In genomic region chr11:46836431-46836830, GRCh38 we compare ENCODE assay signal across 26 cellular contexts. TPM values are rescaled to one million over a fixed set of nuclear protein-coding genes. Genes with fewer than 3 reads are reported as not detected.
DNase-seq lines count a peak whose midpoint lies in the region; ATAC-seq, FAIRE-seq and TF ChIP-seq lines count a peak whose summit lies in the region.
"Had no signal": no experiment of that assay in that cellular context is flagged by ENCODE, and none has a peak within 500 bp of the region (broad histone marks: within the 10 kb centered on the region; RNA-seq: fewer than 3 reads in every experiment).

No MANE protein-coding gene starts in this region.

- no peaks in the 10 kb centered on the region for H3K27me3 Mint-ChIP-seq in activated T-cell treated with anti-CD3 and anti-CD28 coated beads, Interleukin-2, amount 50 U/mL, for 72 hours (ENCODE audit: low read depth)
- H3K27me3 Mint-ChIP-seq in WTC11 (ENCODE audit: low read depth), result no peaks in the 10 kb centered on the region
- H3K27me3 Mint-ChIP-seq: CD4-positive, alpha-beta memory T cell; CD4-positive, CD25-positive, alpha-beta regulatory T cell; CD8-positive, alpha-beta memory T cell had no signal

- peaks cover 9% of the 10 kb centered on the region; the same call in 1 of the 3 replicates for H3K4me1 ChIP-seq in A549
- H3K4me1 ChIP-seq in trophoblast cell (ENCODE audit: control insufficient read depth in 1 of 2, insufficient read depth in 2 of 2, low read length in 2 of 2), result no peaks in the 10 kb centered on the region
- H3K4me1 ChIP-seq: BE2C had no signal

- H3K36me3 ChIP-seq in trophoblast cell (ENCODE audit: control insufficient read depth in 1 of 2, insufficient read depth in 2 of 2, low read length in 2 of 2), result no peaks in the 10 kb centered on the region
- H3K36me3 ChIP-seq: BE2C had no signal

- H4K12ac ChIP-seq in trophoblast cell (ENCODE audit: low read depth, low read length), result no peak overlapping the region

- TF ChIP-seq EP300 in A549 (IDR thresholded peaks at IDR 0.05), result no peak

- no peak overlapping the region for H3K18ac ChIP-seq in trophoblast cell (ENCODE audit: low read length)

- H3K4me3 Mint-ChIP-seq in activated T-cell treated with anti-CD3 and anti-CD28 coated beads, Interleukin-2, amount 50 U/mL, for 72 hours, result no peak overlapping the region
- no peak overlapping the region for H3K4me3 Mint-ChIP-seq in WTC11
- H3K4me3 Mint-ChIP-seq: CD14-positive monocyte; CD4-positive, alpha-beta memory T cell; CD4-positive, CD25-positive, alpha-beta regulatory T cell; CD8-positive, alpha-beta memory T cell had no signal

- no peak overlapping the region for H3K23ac ChIP-seq in trophoblast cell (ENCODE audit: low read length)

- H3K9me3 ChIP-seq in A549 (no peaks in the 10 kb centered on the region), trophoblast cell (ENCODE audit: insufficient read depth, low read depth, low read length) (no peaks in the 10 kb centered on the region)
- H3K9me3 ChIP-seq: BE2C, BLaER1 had no signal

- ATAC-seq in activated T-cell treated with anti-CD3 and anti-CD28 coated beads, Interleukin-2, amount 50 U/mL, for 72 hours (replicated peaks in 1 of 2), result no peak
- ATAC-seq in A549 (no peak), WTC11 (no peak)
- ATAC-seq: GM12878 had no signal

- H2AFZ ChIP-seq in trophoblast cell (ENCODE audit: insufficient read depth, low read length, poor library complexity), result no peak overlapping the region

- H2AK5ac ChIP-seq in trophoblast cell (ENCODE audit: low read length), result no peak overlapping the region

- no peaks in the 10 kb centered on the region for H3K9me3 Mint-ChIP-seq in activated T-cell treated with anti-CD3 and anti-CD28 coated beads, Interleukin-2, amount 50 U/mL, for 72 hours
- no peaks in the 10 kb centered on the region for H3K9me3 Mint-ChIP-seq in WTC11
- H3K9me3 Mint-ChIP-seq: CD14-positive monocyte; CD4-positive, alpha-beta memory T cell; CD4-positive, CD25-positive, alpha-beta regulatory T cell; CD8-positive, alpha-beta memory T cell had no signal

- TF ChIP-seq CTCF in A549 (IDR thresholded peaks at IDR 0.05), result no peak
- no peak for TF ChIP-seq CTCF in WTC11 (IDR thresholded peaks at IDR 0.05)

- no peaks in the 10 kb centered on the region for H3K79me1 ChIP-seq in trophoblast cell (ENCODE audit: low read length)

- POLR2A ChIA-PET in A549 (lab: Yijun Ruan, JAX), result no interaction called here
- POLR2A ChIA-PET in WTC11 (lab: Charles Lee), result no interaction called here

- H3K4me1 Mint-ChIP-seq in activated T-cell treated with anti-CD3 and anti-CD28 coated beads, Interleukin-2, amount 50 U/mL, for 72 hours (ENCODE audit: low read depth), result peaks cover 44% of the 10 kb centered on the region
- peaks cover 32% of the 10 kb centered on the region for H3K4me1 Mint-ChIP-seq in WTC11

- TF ChIP-seq RAD21 in A549 (conservative IDR thresholded peaks at IDR 0.05 in 1 of 2, IDR thresholded peaks at IDR 0.05 in 1 of 2), result no peak

- H3K4me3 ChIP-seq in A549, result no peak overlapping the region
- no peak overlapping the region for H3K4me3 ChIP-seq in trophoblast cell (ENCODE audit: low read depth, low read length)
- H3K4me3 ChIP-seq: BLaER1, GM12878 had no signal

- H4K91ac ChIP-seq in trophoblast cell (ENCODE audit: low read depth, low read length), result no peak overlapping the region

- FAIRE-seq in A549 (lab: Jason Lieb, UNC), result no peak
- FAIRE-seq: GM12878, GM18507 had no signal

- TF ChIP-seq POLR2A in A549 (IDR thresholded peaks at IDR 0.05; ENCODE audit: low read length), result no peak

- H2BK120ac ChIP-seq in trophoblast cell (ENCODE audit: insufficient read depth, low read length, poor library complexity), result no peak overlapping the region

- H3K36me3 Mint-ChIP-seq in activated T-cell treated with anti-CD3 and anti-CD28 coated beads, Interleukin-2, amount 50 U/mL, for 72 hours (ENCODE audit: insufficient read depth in 2 of 2), result peaks cover 0 to 3% of the 10 kb centered on the region in 2 donors
- no peaks in the 10 kb centered on the region; the same call in 1 of the 2 replicates for H3K36me3 Mint-ChIP-seq in WTC11

- CTCF ChIA-PET in A549 (lab: Yijun Ruan, JAX) (no interaction called here), WTC11 (lab: Charles Lee) (no interaction called here)

- no peak for DNase-seq in activated T-cell treated with anti-CD3 and anti-CD28 coated beads, Interleukin-2, amount 50 U/mL, for 72 hours
- no peak for DNase-seq in activated T-cell treated with anti-CD3 and anti-CD28 coated beads, Interleukin-2, amount 50 U/mL, for 1 hour
- DNase-seq in A549 (ENCODE audit: low read depth in 1 of 2, low spot score in 1 of 2) (no peak), WTC11 (ENCODE audit: low spot score) (no peak), trophoblast cell (no peak), HK-2 (ENCODE audit: unreplicated experiment) (no peak), medulla oblongata (ENCODE audit: extremely low spot score) (no peak)
- DNase-seq: ACHN; BE2C; C1 segment of cervical spinal cord; CD4-positive, alpha-beta memory T cell; CD4-positive, CD25-positive, alpha-beta regulatory T cell; CD8-positive, alpha-beta memory T cell; COR-L47; DMS 273 treated with DMSO at 0.1 percent for 48 hours; DMS153; DMS53; DMS79; DND-41; EL; GDM1 had no signal

- 97% methylated on average over 1 of the region's 1 CpG for WGBS in A549 (ENCODE audit: missing lambda C conversion rate)
- WGBS in trophoblast cell (ENCODE audit: extremely low coverage, insufficient coverage, insufficient read length), result no CpG with 5 or more reads among the region's 1 CpG

- peak overlapping the region; percentile 62 for H3K4ac ChIP-seq in trophoblast cell (ENCODE audit: low read depth, low read length)

- H4K8ac ChIP-seq in trophoblast cell (ENCODE audit: low read depth, low read length), result no peak overlapping the region

- no peak overlapping the region for H2BK5ac ChIP-seq in trophoblast cell (ENCODE audit: low read depth, low read length, poor library complexity)

- no peaks in the 10 kb centered on the region for H3K27me3 ChIP-seq in trophoblast cell (ENCODE audit: insufficient read depth, low read length)
- H3K27me3 ChIP-seq: BE2C, BLaER1 had no signal

- peak overlapping the region; percentile 42 for H3K27ac Mint-ChIP-seq in activated T-cell treated with anti-CD3 and anti-CD28 coated beads, Interleukin-2, amount 50 U/mL, for 72 hours
- H3K27ac Mint-ChIP-seq in WTC11, result no peak overlapping the region
- H3K27ac Mint-ChIP-seq: CD4-positive, alpha-beta memory T cell; CD8-positive, alpha-beta memory T cell had no signal

- no peak overlapping the region for H3K14ac ChIP-seq in trophoblast cell (ENCODE audit: low read length)

- H3K4me2 ChIP-seq in A549 (no peak overlapping the region), trophoblast cell (ENCODE audit: low read length) (no peak overlapping the region)
- H3K4me2 ChIP-seq: BLaER1 had no signal

- H3K9ac ChIP-seq in trophoblast cell (ENCODE audit: low read length), result no peak overlapping the region
- H3K9ac ChIP-seq: BLaER1 had no signal

- no peak overlapping the region for H3K27ac ChIP-seq in A549
- no peak overlapping the region for H3K27ac ChIP-seq in trophoblast cell (ENCODE audit: low read depth, low read length)
- H3K27ac ChIP-seq: 22Rv1, BLaER1 had no signal

- H2BK12ac ChIP-seq in trophoblast cell (ENCODE audit: low read length), result no peak overlapping the region

- H3K79me2 ChIP-seq in trophoblast cell (ENCODE audit: control insufficient read depth, insufficient read depth, low read length, poor library complexity), result peaks cover 4% of the 10 kb centered on the region

TF ChIP-seq in A549, 52 proteins besides CTCF, POLR2A, EP300 and RAD21:
- no peak for TF ChIP-seq CHD4 (IDR thresholded peaks at IDR 0.05; ENCODE audit: borderline replicate concordance)
- peak; percentile 3 for TF ChIP-seq ZFP36 (IDR thresholded peaks at IDR 0.05; ENCODE audit: borderline replicate concordance, partially characterized antibody)

TF ChIP-seq in WTC11, 78 proteins besides CTCF, POLR2A, EP300 and RAD21:
- TF ChIP-seq NR2C2 (CRISPR knock-in tag; IDR thresholded peaks at IDR 0.05) (no peak), NR1H2 (CRISPR knock-in tag; IDR thresholded peaks at IDR 0.05) (no peak), SMAD4 (CRISPR knock-in tag; IDR thresholded peaks at IDR 0.05) (no peak), ZNF121 (CRISPR knock-in tag; IDR thresholded peaks at IDR 0.05) (peak; percentile 60; the same call in 1 of the 2 replicates), NFE2L1 (CRISPR knock-in tag; IDR thresholded peaks at IDR 0.05) (no peak), FOXP1 (CRISPR knock-in tag; IDR thresholded peaks at IDR 0.05; ENCODE audit: borderline replicate concordance) (no peak)

RNA-seq across cellular contexts. Expression of gene CKAP5, which starts 9.6 kb away (rescaled TPM):
- 100 to 1,000 TPM; 148 to 165 TPM for total RNA-seq in activated T-cell treated with anti-CD3 and anti-CD28 coated beads, Interleukin-2, amount 50 U/mL, for 72 hours
- polyA plus RNA-seq in A549 (2011; rRNA removed) (173 TPM in 2 replicates), A549 (2017; fragmentation: RNase III; extraction: RNeasy Plus Mini Kit Qiagen cat#74134 plus additional on column Dnase treatment) (66.3 to 85.6 TPM (median 69.4 TPM) in 3 replicates)
- 43.8 and 49.6 TPM in 2 replicates for polyA plus RNA-seq in A549 (2012; cell fraction: cytosol; rRNA removed)
- 55.4 and 67.5 TPM in 2 replicates for polyA plus RNA-seq in A549 (2012; cell fraction: nucleus; rRNA removed)
- polyA minus RNA-seq in A549 (2011; rRNA and poly(A)+ RNA removed), result 173 and 186 TPM in 2 replicates
- 168 to 174 TPM (median 171 TPM) in 3 replicates for total RNA-seq in WTC11 (2021)
- 72.9 and 73.3 TPM in 2 replicates for polyA plus RNA-seq in trophoblast cell (2013)
